ENCODE assay signal across 21 cellular contexts in the genomic region with DNA sequence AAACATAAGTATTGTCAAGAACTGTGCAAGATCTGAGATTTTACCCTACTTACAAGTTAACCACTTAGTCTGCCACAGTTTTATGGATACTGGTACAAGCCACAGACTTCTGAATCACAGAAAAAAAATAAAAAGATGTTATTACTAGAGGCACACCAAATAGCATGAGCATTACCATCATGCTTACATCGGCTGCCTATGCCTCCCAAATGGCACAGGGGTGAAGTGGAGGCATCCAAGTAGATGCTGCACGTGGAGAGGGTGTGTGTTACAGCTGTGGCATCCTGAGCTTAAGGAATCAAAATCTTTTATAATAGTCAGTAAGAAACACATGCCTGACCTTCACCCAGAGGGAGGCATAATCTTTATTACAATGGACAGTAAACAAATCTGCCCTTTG.
"Had no signal": no experiment of that assay in that cellular context is flagged by ENCODE, and none has a peak within 500 bp of the region (broad histone marks: within the 10 kb centered on the region; RNA-seq: fewer than 3 reads in every experiment).

No MANE protein-coding gene starts in this region.

- H3K36me3 Mint-ChIP-seq: naive B cell, type B pancreatic cell had no signal

- H3K27me3 Mint-ChIP-seq: type B pancreatic cell had no signal

- H3K27ac ChIP-seq: esophagus muscularis mucosa, hepatocyte, suprapubic skin, thyroid gland had no signal

- FAIRE-seq: endometrium, kidney, urothelium cell line had no signal

- H3K4me3 Mint-ChIP-seq: naive B cell, nephron, type B pancreatic cell had no signal

- H3K4me1 ChIP-seq: suprapubic skin, thyroid gland had no signal

- H3K9me3 ChIP-seq: esophagus muscularis mucosa, suprapubic skin, thyroid gland had no signal

- H3K27ac Mint-ChIP-seq: nephron, type B pancreatic cell had no signal

- H3K4me2 ChIP-seq: hepatocyte, smooth muscle cell had no signal

- H3K79me2 ChIP-seq: hepatocyte had no signal

- H3K36me3 ChIP-seq: esophagus muscularis mucosa, suprapubic skin, thyroid gland had no signal

- H3K27me3 ChIP-seq: esophagus muscularis mucosa, hepatocyte, suprapubic skin, thyroid gland had no signal

- H2AFZ ChIP-seq: hepatocyte had no signal

- H3K4me3 ChIP-seq: esophagus muscularis mucosa, hepatocyte, lung, smooth muscle cell, suprapubic skin, thyroid gland had no signal

- H3K4me1 Mint-ChIP-seq: naive B cell had no signal

- DNase-seq: effector memory CD4-positive, alpha-beta T cell; foreskin melanocyte; head of caudate nucleus; kidney; left cardiac atrium; left ventricle myocardium superior; mesenchymal stem cell; midbrain; naive B cell; stimulated activated CD4-positive, alpha-beta T cell treated with anti-CD3 and anti-CD28 coated beads, Interleukin-2, amount 100 ng/mL, for 48 hours; stimulated activated naive CD4-positive, alpha-beta T cell treated with Interleukin-2 at 50 U/mL for 16 hours; thyroid gland had no signal

- H3K9me3 Mint-ChIP-seq: nephron, type B pancreatic cell had no signal
